In genomic region chr1:220113136-220113695, GRCh38 we compare ENCODE assay signal across 9 cellular contexts. TPM values are rescaled to one million over a fixed set of nuclear protein-coding genes. Genes with fewer than 3 reads are reported as not detected.
DNase-seq lines count a peak whose midpoint lies in the region; ATAC-seq and TF ChIP-seq lines count a peak whose summit lies in the region.
"Had no signal": no experiment of that assay in that cellular context is flagged by ENCODE, and none has a peak within 500 bp of the region (broad histone marks: within the 10 kb centered on the region; RNA-seq: fewer than 3 reads in every experiment).

No MANE protein-coding gene starts in this region.

- peak; percentile 80 for ATAC-seq in GM19395 (IDR thresholded peaks at IDR 0.05; ENCODE audit: unreplicated experiment)

- H3K4me3 ChIP-seq in coronary artery: no peak overlapping the region
- H3K4me3 ChIP-seq: BLaER1 had no signal

- H3K4me3 Mint-ChIP-seq in brain: no peak overlapping the region

- no peaks in the 10 kb centered on the region for H3K4me1 Mint-ChIP-seq in brain

- H3K36me3 Mint-ChIP-seq in brain: peaks cover 68% of the 10 kb centered on the region

- no peak overlapping the region for H3K27ac Mint-ChIP-seq in brain

- TF ChIP-seq CTCF in brain (conservative IDR thresholded peaks at IDR 0.05) (peak; percentile 32 to 40), coronary artery (IDR thresholded peaks at IDR 0.05) (no peak)

- no peak overlapping the region for H3K27ac ChIP-seq in coronary artery
- H3K27ac ChIP-seq: BLaER1 had no signal

- H3K9me3 Mint-ChIP-seq in brain: no peaks in the 10 kb centered on the region

- peak; percentile 8 for DNase-seq in NCI-H1105 treated with DMSO at 0.1 percent for 48 hours (lab: John Stamatoyannopoulos, UW)
- DNase-seq in NCI-H1105 (lab: John Stamatoyannopoulos, UW): no peak
- DNase-seq in MV-4-11 (lab: John Stamatoyannopoulos, UW): peak; percentile 44
- DNase-seq in myocyte (ENCODE audit: low read depth): peak; percentile 16
- DNase-seq in DMS153 treated with DMSO at 0.1 percent for 48 hours (lab: John Stamatoyannopoulos, UW; ENCODE audit: unreplicated experiment): no peak
- no peak for DNase-seq in coronary artery (ENCODE audit: low spot score)

- H3K27me3 Mint-ChIP-seq in brain: no peaks in the 10 kb centered on the region

RNA-seq across cellular contexts. Expression of gene IARS2, which starts 19.3 kb away (rescaled TPM):
- 24.1 TPM for polyA plus RNA-seq in brain (ENCODE audit: insufficient read depth, low read depth, low replicate concordance)
- total RNA-seq in myocyte: 82.0 and 90.6 TPM in 2 replicates
- 55.8 TPM for polyA plus RNA-seq in myocyte (2012)

RNA-seq across cellular contexts. Expression of gene BPNT1, which starts 23.6 kb away (rescaled TPM):
- polyA plus RNA-seq in brain (ENCODE audit: insufficient read depth, low read depth, low replicate concordance): 40.1 TPM
- total RNA-seq in myocyte: 30.6 and 32.3 TPM in 2 replicates
- 26.0 TPM for polyA plus RNA-seq in myocyte (2012)

Comparison
In these comparisons a context has a peak if more than half of its experiments do, and no peak if none do; other contexts are left out.
1. DNase-seq: peak in NCI-H1105 treated with DMSO at 0.1 percent for 48 hours (single experiment), MV-4-11 (single experiment) and myocyte (single experiment); none in NCI-H1105 (single experiment), DMS153 treated with DMSO at 0.1 percent for 48 hours (single experiment) and coronary artery (single experiment).